Comparison of ENCODE assay signal across 10 cellular contexts in genomic region chr3:52090131-52090548, GRCh38. TPM values are rescaled to one million over a fixed set of nuclear protein-coding genes. Genes with fewer than 3 reads are reported as not detected.
DNase-seq lines count a peak whose midpoint lies in the region; ATAC-seq and TF ChIP-seq lines count a peak whose summit lies in the region.
"Had no signal": no experiment of that assay in that cellular context is flagged by ENCODE, and none has a peak within 500 bp of the region (broad histone marks: within the 10 kb centered on the region; RNA-seq: fewer than 3 reads in every experiment).

No MANE protein-coding gene starts in this region.

- POLR2A ChIA-PET in Caco-2 (lab: Charles Lee), result no interaction called here

- H3K27me3 ChIP-seq in Caco-2 (replicated peaks; ENCODE audit: control insufficient read depth, insufficient read depth, low read length) (no peaks in the 10 kb centered on the region), foreskin keratinocyte (no peaks in the 10 kb centered on the region), rectal smooth muscle tissue (ENCODE audit: control insufficient read depth, insufficient read depth, low read length) (no peaks in the 10 kb centered on the region)

- no peak overlapping the region for H3K4me3 ChIP-seq in Caco-2 (ENCODE audit: low read depth, low read length)
- H3K4me3 ChIP-seq in SK-N-MC, result no peak overlapping the region
- H3K4me3 ChIP-seq in rectal smooth muscle tissue (ENCODE audit: low read length), result no peak overlapping the region
- H3K4me3 ChIP-seq: PC-9 had no signal

- H3K27me3 Mint-ChIP-seq in Caco-2 (ENCODE audit: insufficient read depth, unreplicated experiment), result no peaks in the 10 kb centered on the region
- H3K27me3 Mint-ChIP-seq in stimulated activated naive CD8-positive, alpha-beta T cell treated with anti-CD3 and anti-CD28 coated beads, Interleukin-15, amount 100 ng/mL, for 72 hours, result no peaks in the 10 kb centered on the region
- H3K27me3 Mint-ChIP-seq: activated naive CD4-positive, alpha-beta T cell treated with anti-CD3 and anti-CD28 coated beads, Interleukin-2, amount 50 U/mL, for 24 hours had no signal

- H3K27ac Mint-ChIP-seq in Caco-2 (ENCODE audit: unreplicated experiment), result peak overlapping the region; percentile 42
- no peak overlapping the region for H3K27ac Mint-ChIP-seq in stimulated activated naive CD8-positive, alpha-beta T cell treated with anti-CD3 and anti-CD28 coated beads, Interleukin-15, amount 100 ng/mL, for 72 hours
- H3K27ac Mint-ChIP-seq: activated naive CD4-positive, alpha-beta T cell treated with anti-CD3 and anti-CD28 coated beads, Interleukin-2, amount 50 U/mL, for 24 hours had no signal

- H3K9ac ChIP-seq in SK-N-MC (ENCODE audit: insufficient read length) (no peak overlapping the region), rectal smooth muscle tissue (ENCODE audit: low read length) (no peak overlapping the region)

- no peaks in the 10 kb centered on the region for H3K36me3 ChIP-seq in Caco-2 (ENCODE audit: control insufficient read depth, insufficient read depth, low read length)
- no peaks in the 10 kb centered on the region for H3K36me3 ChIP-seq in SK-N-MC (ENCODE audit: insufficient read depth, low read length)
- no peaks in the 10 kb centered on the region for H3K36me3 ChIP-seq in rectal smooth muscle tissue (ENCODE audit: control insufficient read depth, insufficient read depth, low read length)

- no peaks in the 10 kb centered on the region for H3K4me1 Mint-ChIP-seq in Caco-2 (ENCODE audit: low read depth, unreplicated experiment)
- H3K4me1 Mint-ChIP-seq in stimulated activated naive CD8-positive, alpha-beta T cell treated with anti-CD3 and anti-CD28 coated beads, Interleukin-15, amount 100 ng/mL, for 72 hours, result peaks cover 30% of the 10 kb centered on the region

- H3K9me3 ChIP-seq in Caco-2 (no peaks in the 10 kb centered on the region), SK-N-MC (ENCODE audit: low read depth, low read length) (no peaks in the 10 kb centered on the region)

- DNase-seq in Caco-2 (no peak), SK-N-MC (ENCODE audit: low read depth, low spot score) (no peak), foreskin keratinocyte (peak in 1 of 2 donors; percentile 50), NCI-H1694 treated with DMSO at 0.1 percent for 48 hours (lab: John Stamatoyannopoulos, UW) (no peak)
- DNase-seq in stimulated activated naive CD8-positive, alpha-beta T cell treated with anti-CD3 and anti-CD28 coated beads, Interleukin-15, amount 100 ng/mL, for 72 hours, result no peak

- TF ChIP-seq CTCF in Caco-2 (IDR thresholded peaks at IDR 0.05; ENCODE audit: insufficient read depth in 1 of 2, low read depth in 1 of 2, low read length in 1 of 2, severe bottlenecking in 1 of 2, unreplicated experiment in 1 of 2) (no peak), foreskin keratinocyte (conservative IDR thresholded peaks at IDR 0.05) (no peak)

- no peak overlapping the region for H3K4me3 Mint-ChIP-seq in Caco-2 (ENCODE audit: unreplicated experiment)
- H3K4me3 Mint-ChIP-seq in stimulated activated naive CD8-positive, alpha-beta T cell treated with anti-CD3 and anti-CD28 coated beads, Interleukin-15, amount 100 ng/mL, for 72 hours, result no peak overlapping the region
- H3K4me3 Mint-ChIP-seq: activated naive CD4-positive, alpha-beta T cell treated with anti-CD3 and anti-CD28 coated beads, Interleukin-2, amount 50 U/mL, for 24 hours had no signal

- peaks cover 10% of the 10 kb centered on the region for H3K36me3 Mint-ChIP-seq in Caco-2 (ENCODE audit: insufficient read depth, unreplicated experiment)
- H3K36me3 Mint-ChIP-seq: activated naive CD4-positive, alpha-beta T cell treated with anti-CD3 and anti-CD28 coated beads, Interleukin-2, amount 50 U/mL, for 24 hours had no signal

- ATAC-seq in foreskin keratinocyte (peak; percentile 56), HG03571 (IDR thresholded peaks at IDR 0.05; ENCODE audit: unreplicated experiment) (no peak), GM21723 (IDR thresholded peaks at IDR 0.05; ENCODE audit: unreplicated experiment) (no peak)
- ATAC-seq in stimulated activated naive CD8-positive, alpha-beta T cell treated with anti-CD3 and anti-CD28 coated beads, Interleukin-15, amount 100 ng/mL, for 72 hours, result no peak

- intact Hi-C loops in Caco-2 (cut with micrococcal nuclease; ENCODE audit: unreplicated experiment), result no loop called here

- no TSS peak for BruUV-seq in Caco-2 (replicated peaks; lab: Mats Ljungman, UMichigan)

- CTCF ChIA-PET in Caco-2 (lab: Charles Lee), result no interaction called here

- no peaks in the 10 kb centered on the region for H3K9me3 Mint-ChIP-seq in Caco-2 (ENCODE audit: unreplicated experiment)
- H3K9me3 Mint-ChIP-seq in stimulated activated naive CD8-positive, alpha-beta T cell treated with anti-CD3 and anti-CD28 coated beads, Interleukin-15, amount 100 ng/mL, for 72 hours, result no peaks in the 10 kb centered on the region
- H3K9me3 Mint-ChIP-seq: activated naive CD4-positive, alpha-beta T cell treated with anti-CD3 and anti-CD28 coated beads, Interleukin-2, amount 50 U/mL, for 24 hours had no signal

- H3K4me1 ChIP-seq in Caco-2 (0 out of 2 replicates have a peak, but pooled peaks cover 4% of the 10 kb centered on the region), foreskin keratinocyte (peaks cover 6% of the 10 kb centered on the region), rectal smooth muscle tissue (ENCODE audit: control insufficient read depth, insufficient read depth, low read length) (peaks cover 12% of the 10 kb centered on the region)

- H3K27ac ChIP-seq in SK-N-MC, result peak overlapping the region; percentile 9; the same call in 1 of the 2 replicates
- H3K27ac ChIP-seq in foreskin keratinocyte, result no peak overlapping the region
- peak overlapping the region; percentile 37 for H3K27ac ChIP-seq in rectal smooth muscle tissue (ENCODE audit: low read depth, low read length)
- H3K27ac ChIP-seq: PC-9 had no signal

RNA-seq across cellular contexts. Expression of gene DUSP7, which starts 33.8 kb away (rescaled TPM):
- total RNA-seq in Caco-2 (2022) (8.4 and 9.9 TPM in 2 replicates), foreskin keratinocyte (119 and 131 TPM in 2 replicates)
- 107 and 117 TPM in 2 replicates for polyA plus RNA-seq in foreskin keratinocyte

Comparison
In these comparisons a context has a peak if more than half of its experiments do, and no peak if none do; other contexts are left out.
1. RNA of gene DUSP7, which starts 33.8 kb away (total RNA-seq): 119 to 131 TPM in foreskin keratinocyte; 8.4 to 9.9 TPM in Caco-2; every median in the first group is over 10 times any median in the second.